In the genomic region with DNA sequence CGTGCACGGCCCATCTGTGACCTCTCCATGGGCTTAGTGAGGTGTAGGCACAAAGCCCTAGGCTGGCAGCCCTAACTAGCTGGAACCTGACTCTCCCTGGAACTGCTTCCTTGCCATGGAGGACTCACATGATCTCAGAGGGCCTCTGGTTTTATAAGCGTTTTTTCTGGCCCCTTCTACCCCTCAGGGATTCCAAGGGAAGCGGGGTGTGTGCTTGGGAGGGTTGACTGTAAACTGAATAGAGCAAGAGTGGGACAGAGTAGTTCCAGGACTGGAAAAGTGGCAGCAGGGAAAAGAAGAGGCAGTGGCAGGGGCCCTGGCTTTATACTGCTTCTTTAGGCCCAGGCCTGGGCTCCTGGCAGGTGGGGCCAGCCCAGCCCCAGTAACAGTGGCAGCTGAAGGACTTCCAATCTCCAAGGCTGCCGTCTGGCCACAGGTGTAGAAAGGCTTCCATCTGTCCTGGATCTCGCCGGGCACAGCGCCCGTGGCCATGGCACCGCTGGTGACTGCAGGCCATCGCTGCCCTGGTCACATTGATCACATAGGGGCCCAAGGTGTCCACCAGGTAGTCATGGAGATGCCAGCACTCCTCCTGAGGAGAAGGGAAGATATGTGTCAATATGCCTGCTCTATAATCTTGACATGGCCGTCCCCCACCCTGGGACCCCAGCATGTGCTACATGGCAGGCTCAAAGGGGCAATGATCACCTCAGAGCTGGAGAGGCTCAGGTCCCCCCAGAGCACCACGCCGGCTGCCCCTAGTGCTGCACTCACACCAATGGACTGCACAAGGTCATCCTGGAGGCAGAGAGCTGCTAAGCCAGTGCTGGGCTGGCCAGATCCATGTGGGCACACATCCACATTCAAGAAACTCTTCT, we compare ENCODE assay signal across 8 cellular contexts. TPM values are rescaled to one million over a fixed set of nuclear protein-coding genes. Genes with fewer than 3 reads are reported as not detected.
DNase-seq lines count a peak whose midpoint lies in the region; ATAC-seq and TF ChIP-seq lines count a peak whose summit lies in the region.

No MANE protein-coding gene starts in this region.

- no peak overlapping the region for H3K23ac ChIP-seq in trophoblast cell (ENCODE audit: low read length)

- peak overlapping the region; percentile 53 for H4K91ac ChIP-seq in trophoblast cell (ENCODE audit: low read depth, low read length)

- H3K9me3 ChIP-seq in SK-N-MC (ENCODE audit: low read depth, low read length) (no peaks in the 10 kb centered on the region), esophagus squamous epithelium (no peaks in the 10 kb centered on the region), trophoblast cell (ENCODE audit: insufficient read depth, low read depth, low read length) (peaks cover 2% of the 10 kb centered on the region)

- no peak overlapping the region for H3K18ac ChIP-seq in trophoblast cell (ENCODE audit: low read length)

- H2BK5ac ChIP-seq in trophoblast cell (ENCODE audit: low read depth, low read length, poor library complexity), result no peak overlapping the region

- peak overlapping the region; percentile 82 for H4K12ac ChIP-seq in trophoblast cell (ENCODE audit: low read depth, low read length)

- peaks cover 4% of the 10 kb centered on the region for H3K79me2 ChIP-seq in trophoblast cell (ENCODE audit: control insufficient read depth, insufficient read depth, low read length, poor library complexity)

- H2AK5ac ChIP-seq in trophoblast cell (ENCODE audit: low read length), result peak overlapping the region; percentile 6

- peak overlapping the region; percentile 44; the same call in 1 of the 2 replicates for H3K4me3 ChIP-seq in GM08714 (ENCODE audit: low read length)
- peak overlapping the region; percentile 84 for H3K4me3 ChIP-seq in SK-N-MC
- H3K4me3 ChIP-seq in esophagus squamous epithelium, result peak overlapping the region; percentile 67 to 100 (median 80)
- no peak overlapping the region for H3K4me3 ChIP-seq in trophoblast cell (ENCODE audit: low read depth, low read length)

- peak overlapping the region; percentile 72 for H3K4me2 ChIP-seq in trophoblast cell (ENCODE audit: low read length)

- TF ChIP-seq CTCF in esophagus squamous epithelium (IDR thresholded peaks at IDR 0.05), result no peak

- intact Hi-C loops in esophagus squamous epithelium (cut with DNase I), result no loop called here

- H3K9ac ChIP-seq in SK-N-MC (ENCODE audit: insufficient read length), result peak overlapping the region; percentile 67
- H3K9ac ChIP-seq in trophoblast cell (ENCODE audit: low read length), result peak overlapping the region; percentile 73

- WGBS in esophagus squamous epithelium, 2 donors, result 51 to 58% methylated on average over 8 to 9 of the region's 14 CpGs
- no CpG with 5 or more reads among the region's 14 CpGs for WGBS in trophoblast cell (ENCODE audit: extremely low coverage, insufficient coverage, insufficient read length)

- H3K4me1 ChIP-seq in esophagus squamous epithelium (peaks cover 22 to 41% (median 26%) of the 10 kb centered on the region in 3 donors), trophoblast cell (ENCODE audit: control insufficient read depth in 1 of 2, insufficient read depth in 2 of 2, low read length in 2 of 2) (peaks cover 6 to 10% of the 10 kb centered on the region in 2 experiments)

- peaks cover 9% of the 10 kb centered on the region for H3K79me1 ChIP-seq in trophoblast cell (ENCODE audit: low read length)

- no peaks in the 10 kb centered on the region for H3K27me3 ChIP-seq in esophagus squamous epithelium
- no peaks in the 10 kb centered on the region for H3K27me3 ChIP-seq in trophoblast cell (ENCODE audit: insufficient read depth, low read length)

- DNase-seq in SK-N-MC (ENCODE audit: low read depth, low spot score), result no peak
- DNase-seq in esophagus squamous epithelium (lab: John Stamatoyannopoulos, UW), result no peak
- DNase-seq in trophoblast cell, result no peak
- no peak for DNase-seq in stimulated activated CD4-positive, alpha-beta T cell treated with anti-CD3 and anti-CD28 coated beads, Interleukin-2, amount 100 ng/mL, for 24 hours

- peak overlapping the region; percentile 77 for H2AFZ ChIP-seq in trophoblast cell (ENCODE audit: insufficient read depth, low read length, poor library complexity)

- peak overlapping the region; percentile 93 for H4K8ac ChIP-seq in trophoblast cell (ENCODE audit: low read depth, low read length)

- H3K36me3 ChIP-seq in SK-N-MC (ENCODE audit: insufficient read depth, low read length) (peaks cover 12% of the 10 kb centered on the region; the same call in 1 of the 2 replicates), esophagus squamous epithelium (peaks cover 22 to 38% (median 23%) of the 10 kb centered on the region in 3 donors), trophoblast cell (ENCODE audit: control insufficient read depth in 1 of 2, insufficient read depth in 2 of 2, low read length in 2 of 2) (peaks cover 28% of the 10 kb centered on the region in 2 experiments)

- no peak for ATAC-seq in HG03439 (IDR thresholded peaks at IDR 0.05; ENCODE audit: unreplicated experiment)
- ATAC-seq in HG02571 (IDR thresholded peaks at IDR 0.05; ENCODE audit: unreplicated experiment), result no peak
- ATAC-seq in HG03095 (IDR thresholded peaks at IDR 0.05; ENCODE audit: unreplicated experiment), result no peak

- no peak for TF ChIP-seq POLR2A in esophagus squamous epithelium (IDR thresholded peaks at IDR 0.05)

- H2BK120ac ChIP-seq in trophoblast cell (ENCODE audit: insufficient read depth, low read length, poor library complexity), result no peak overlapping the region

- H3K4ac ChIP-seq in trophoblast cell (ENCODE audit: low read depth, low read length), result no peak overlapping the region

- no peak overlapping the region for H3K14ac ChIP-seq in trophoblast cell (ENCODE audit: low read length)

- no peak overlapping the region for H2BK12ac ChIP-seq in trophoblast cell (ENCODE audit: low read length)

- no peak overlapping the region for H3K27ac ChIP-seq in SK-N-MC
- peak overlapping the region; percentile 84 to 92 (median 91) for H3K27ac ChIP-seq in esophagus squamous epithelium
- H3K27ac ChIP-seq in trophoblast cell (ENCODE audit: low read depth, low read length), result no peak overlapping the region

RNA-seq across cellular contexts. Expression of gene IFRD2, which starts 0.9 kb away (rescaled TPM):
- 100 to 1,000 TPM in 1 of 4 donors, 10 to 100 TPM in 3; 49.0 to 100 (median 72.9) TPM for total RNA-seq in esophagus squamous epithelium
- 36.9 and 37.3 TPM in 2 replicates for polyA plus RNA-seq in trophoblast cell (2013)

RNA-seq across cellular contexts. Expression of gene HYAL3, which starts 6.0 kb away (rescaled TPM):
- 1 to 10 TPM; 5.3 to 7.9 (median 5.8) TPM for total RNA-seq in esophagus squamous epithelium
- 10.8 and 11.2 TPM in 2 replicates for polyA plus RNA-seq in trophoblast cell (2013)

RNA-seq across cellular contexts. Expression of gene NAA80, which starts 6.0 kb away (rescaled TPM):
- total RNA-seq in esophagus squamous epithelium, result 10 to 100 TPM in 1 of 4 donors, 1 to 10 TPM in 3; 6.0 to 16.2 (median 7.7) TPM
- 17.6 and 17.7 TPM in 2 replicates for polyA plus RNA-seq in trophoblast cell (2013)

RNA-seq across cellular contexts. Expression of gene HYAL1, which starts 10.2 kb away (rescaled TPM):
- total RNA-seq in esophagus squamous epithelium, result 1 to 10 TPM; 1.8 to 8.9 (median 4.8) TPM
- 0.62 and 0.75 TPM in 2 replicates for polyA plus RNA-seq in trophoblast cell (2013)

RNA-seq across cellular contexts. Expression of gene LSMEM2, which starts 14.3 kb away (rescaled TPM):
- total RNA-seq in esophagus squamous epithelium, result not detected
- polyA plus RNA-seq in trophoblast cell (2013), result 0.06 and 0.08 TPM in 2 replicates

Comparison
In these comparisons a context has a peak if more than half of its experiments do, and no peak if none do; other contexts are left out.
1. H3K27ac ChIP-seq: peak in esophagus squamous epithelium (4 of 4); none in SK-N-MC (single experiment) and trophoblast cell (single experiment).